Comparison of ENCODE assay signal across 21 cellular contexts in genomic region chr2:235212501-235212900, GRCh38.
A peak's percentile ranks its signal among the peaks of the same experiment; 100 is the strongest.
DNase-seq lines count a peak whose midpoint lies in the region; ATAC-seq and TF ChIP-seq lines count a peak whose summit lies in the region.
"Had no signal": no experiment of that assay in that cellular context is flagged by ENCODE, and none has a peak within 500 bp of the region (broad histone marks: within the 10 kb centered on the region; RNA-seq: fewer than 3 reads in every experiment).

No MANE protein-coding gene starts in this region.

- H3K79me2 ChIP-seq in GM23338 (replicated peaks; ENCODE audit: insufficient read depth): no peaks in the 10 kb centered on the region

- H3K27me3 ChIP-seq in GM23338 (ENCODE audit: insufficient read depth) (no peaks in the 10 kb centered on the region), WERI-Rb-1 (ENCODE audit: insufficient read depth, low read depth, severe bottlenecking) (no peaks in the 10 kb centered on the region), iPS-20b (ENCODE audit: insufficient read depth, low read length) (no peaks in the 10 kb centered on the region), foreskin keratinocyte (peaks cover 19% of the 10 kb centered on the region)

- peak; percentile 19 for DNase-seq in NCI-H526 treated with DMSO at 0.1 percent for 48 hours (lab: John Stamatoyannopoulos, UW)
- no peak for DNase-seq in NCI-H526 (lab: John Stamatoyannopoulos, UW)
- DNase-seq in GM23338 (ENCODE audit: low spot score): no peak
- DNase-seq in WERI-Rb-1: peak; percentile 25
- no peak for DNase-seq in GDM1 (lab: John Stamatoyannopoulos, UW)
- no peak for DNase-seq in foreskin keratinocyte
- DNase-seq in stimulated activated CD4-positive, alpha-beta T cell treated with anti-CD3 and anti-CD28 coated beads, Interleukin-12 subunit alpha, Interleukin-12 subunit beta, amount 100 ng/mL, for 4 hours: no peak
- DNase-seq: BE2C; C1 segment of cervical spinal cord; CD4-positive, CD25-positive, alpha-beta regulatory T cell; CD8-positive, alpha-beta memory T cell; COR-L47; DMS 273 treated with DMSO at 0.1 percent for 48 hours; DMS53; DND-41; EL; GM23248; HCEC 1CT had no signal

- TF ChIP-seq CTCF in GM23338 (conservative IDR thresholded peaks at IDR 0.05; ENCODE audit: low read depth in 2 of 2): no peak
- no peak for TF ChIP-seq CTCF in WERI-Rb-1 (IDR thresholded peaks at IDR 0.05; ENCODE audit: low read depth, low read length)
- no peak for TF ChIP-seq CTCF in foreskin keratinocyte (conservative IDR thresholded peaks at IDR 0.05)

- H3K9me2 ChIP-seq in GM23338 (ENCODE audit: insufficient read depth): no peaks in the 10 kb centered on the region

- peaks cover 10% of the 10 kb centered on the region for H3K27me3 Mint-ChIP-seq in GM23338 (ENCODE audit: insufficient read depth, low read depth, poor library complexity)

- peak overlapping the region; percentile 47 for H3K4me2 ChIP-seq in GM23338
- H3K4me2 ChIP-seq: A549 had no signal

- H3F3A ChIP-seq in GM23338 (replicated peaks; ENCODE audit: low read depth): no peaks in the 10 kb centered on the region

- peaks cover 25% of the 10 kb centered on the region for H3K4me1 Mint-ChIP-seq in GM23338
- H3K4me1 Mint-ChIP-seq: CD8-positive, alpha-beta memory T cell had no signal

- H4K20me1 ChIP-seq in GM23338 (replicated peaks; ENCODE audit: insufficient read depth): no peaks in the 10 kb centered on the region

- H3K9me3 ChIP-seq in WERI-Rb-1 (ENCODE audit: severe bottlenecking) (no peaks in the 10 kb centered on the region), iPS-20b (ENCODE audit: insufficient read depth, low read depth, low read length) (no peaks in the 10 kb centered on the region; the same call in 1 of the 2 replicates)
- H3K9me3 ChIP-seq: A549, BE2C had no signal

- H3K9ac ChIP-seq in iPS-20b (ENCODE audit: low read depth, low read length): no peak overlapping the region
- H3K9ac ChIP-seq: GM23248 had no signal

- no peak overlapping the region for H3K27ac Mint-ChIP-seq in GM23338
- H3K27ac Mint-ChIP-seq: CD4-positive, CD25-positive, alpha-beta regulatory T cell; CD8-positive, alpha-beta memory T cell had no signal

- ATAC-seq in GM23338 (no peak), foreskin keratinocyte (no peak)
- ATAC-seq: A549 had no signal

- H3K36me3 Mint-ChIP-seq in GM23338 (ENCODE audit: low read depth): peaks cover 4% of the 10 kb centered on the region; the same call in 2 of the 3 replicates
- H3K36me3 Mint-ChIP-seq: CD4-positive, CD25-positive, alpha-beta regulatory T cell; CD8-positive, alpha-beta memory T cell had no signal

- H3K36me3 ChIP-seq in GM23338 (ENCODE audit: insufficient read depth): no peaks in the 10 kb centered on the region
- H3K36me3 ChIP-seq in WERI-Rb-1: no peaks in the 10 kb centered on the region
- H3K36me3 ChIP-seq in iPS-20b (ENCODE audit: insufficient read depth, low read depth, low read length): no peaks in the 10 kb centered on the region
- H3K36me3 ChIP-seq: BE2C had no signal

- H3K9me3 Mint-ChIP-seq in GM23338: peaks cover 5% of the 10 kb centered on the region; the same call in 2 of the 3 replicates

- H3K27ac ChIP-seq in GM23338 (ENCODE audit: low read depth) (no peak overlapping the region), WERI-Rb-1 (peak overlapping the region; percentile 22; the same call in 1 of the 2 replicates), iPS-20b (ENCODE audit: low read length) (no peak overlapping the region), foreskin keratinocyte (no peak overlapping the region)
- H3K27ac ChIP-seq: 22Rv1, A549, GM23248 had no signal

- H2AFZ ChIP-seq in GM23338: no peak overlapping the region
- H2AFZ ChIP-seq: GM23248 had no signal

- H3K4me3 ChIP-seq in GM23338 (no peak overlapping the region), WERI-Rb-1 (ENCODE audit: low read depth, low read length) (no peak overlapping the region), iPS-20b (ENCODE audit: low read length) (peak overlapping the region; percentile 10; the same call in 1 of the 2 replicates)
- H3K4me3 ChIP-seq: A549, GM23248 had no signal

- H3K4me1 ChIP-seq in GM23338 (ENCODE audit: insufficient read depth) (peaks cover 20% of the 10 kb centered on the region), iPS-20b (ENCODE audit: insufficient read depth, low read length) (peaks cover 19% of the 10 kb centered on the region; the same call in 1 of the 2 replicates), foreskin keratinocyte (no peaks in the 10 kb centered on the region)
- H3K4me1 ChIP-seq: BE2C had no signal

- no peak overlapping the region for H3K4me3 Mint-ChIP-seq in GM23338
- H3K4me3 Mint-ChIP-seq: CD4-positive, CD25-positive, alpha-beta regulatory T cell; CD8-positive, alpha-beta memory T cell had no signal

TF ChIP-seq in GM23338, 12 proteins besides CTCF, POLR2A, EP300 and RAD21:
- TF ChIP-seq NANOG (IDR thresholded peaks at IDR 0.05; ENCODE audit: borderline replicate concordance): no peak
- TF ChIP-seq EZH2phosphoT487 (IDR thresholded peaks at IDR 0.05; ENCODE audit: unreplicated experiment): no peak
- TF ChIP-seq, protein P1, sequence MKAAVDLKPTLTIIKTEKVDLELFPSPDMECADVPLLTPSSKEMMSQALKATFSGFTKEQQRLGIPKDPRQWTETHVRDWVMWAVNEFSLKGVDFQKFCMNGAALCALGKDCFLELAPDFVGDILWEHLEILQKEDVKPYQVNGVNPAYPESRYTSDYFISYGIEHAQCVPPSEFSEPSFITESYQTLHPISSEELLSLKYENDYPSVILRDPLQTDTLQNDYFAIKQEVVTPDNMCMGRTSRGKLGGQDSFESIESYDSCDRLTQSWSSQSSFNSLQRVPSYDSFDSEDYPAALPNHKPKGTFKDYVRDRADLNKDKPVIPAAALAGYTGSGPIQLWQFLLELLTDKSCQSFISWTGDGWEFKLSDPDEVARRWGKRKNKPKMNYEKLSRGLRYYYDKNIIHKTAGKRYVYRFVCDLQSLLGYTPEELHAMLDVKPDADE (IDR thresholded peaks at IDR 0.05): no peak
- TF ChIP-seq CREB1 (CRISPR knock-in tag; IDR thresholded peaks at IDR 0.05; ENCODE audit: low read depth): no peak
- TF ChIP-seq JUNB (IDR thresholded peaks at IDR 0.05; ENCODE audit: unreplicated experiment): no peak
- TF ChIP-seq POLR2AphosphoS5 (IDR thresholded peaks at IDR 0.05; ENCODE audit: low read depth): no peak
- no peak for TF ChIP-seq ZNF462 (CRISPR knock-in tag; IDR thresholded peaks at IDR 0.05)
- no peak for TF ChIP-seq STAT1 (IDR thresholded peaks at IDR 0.05; ENCODE audit: unreplicated experiment)
- no peak for TF ChIP-seq EZH2 (IDR thresholded peaks at IDR 0.05; ENCODE audit: low read depth, unreplicated experiment)

Comparison
In these comparisons a context has a peak if more than half of its experiments do, and no peak if none do; other contexts are left out.
1. DNase-seq: peak in NCI-H526 treated with DMSO at 0.1 percent for 48 hours (single experiment) and WERI-Rb-1 (single experiment); none in NCI-H526 (0 of 2), GM23338 (single experiment), GDM1 (single experiment), foreskin keratinocyte (0 of 2) and stimulated activated CD4-positive, alpha-beta T cell treated with anti-CD3 and anti-CD28 coated beads, Interleukin-12 subunit alpha, Interleukin-12 subunit beta, amount 100 ng/mL, for 4 hours (single experiment).